8 cellular contexts compared by ENCODE assay signal in the genomic region with DNA sequence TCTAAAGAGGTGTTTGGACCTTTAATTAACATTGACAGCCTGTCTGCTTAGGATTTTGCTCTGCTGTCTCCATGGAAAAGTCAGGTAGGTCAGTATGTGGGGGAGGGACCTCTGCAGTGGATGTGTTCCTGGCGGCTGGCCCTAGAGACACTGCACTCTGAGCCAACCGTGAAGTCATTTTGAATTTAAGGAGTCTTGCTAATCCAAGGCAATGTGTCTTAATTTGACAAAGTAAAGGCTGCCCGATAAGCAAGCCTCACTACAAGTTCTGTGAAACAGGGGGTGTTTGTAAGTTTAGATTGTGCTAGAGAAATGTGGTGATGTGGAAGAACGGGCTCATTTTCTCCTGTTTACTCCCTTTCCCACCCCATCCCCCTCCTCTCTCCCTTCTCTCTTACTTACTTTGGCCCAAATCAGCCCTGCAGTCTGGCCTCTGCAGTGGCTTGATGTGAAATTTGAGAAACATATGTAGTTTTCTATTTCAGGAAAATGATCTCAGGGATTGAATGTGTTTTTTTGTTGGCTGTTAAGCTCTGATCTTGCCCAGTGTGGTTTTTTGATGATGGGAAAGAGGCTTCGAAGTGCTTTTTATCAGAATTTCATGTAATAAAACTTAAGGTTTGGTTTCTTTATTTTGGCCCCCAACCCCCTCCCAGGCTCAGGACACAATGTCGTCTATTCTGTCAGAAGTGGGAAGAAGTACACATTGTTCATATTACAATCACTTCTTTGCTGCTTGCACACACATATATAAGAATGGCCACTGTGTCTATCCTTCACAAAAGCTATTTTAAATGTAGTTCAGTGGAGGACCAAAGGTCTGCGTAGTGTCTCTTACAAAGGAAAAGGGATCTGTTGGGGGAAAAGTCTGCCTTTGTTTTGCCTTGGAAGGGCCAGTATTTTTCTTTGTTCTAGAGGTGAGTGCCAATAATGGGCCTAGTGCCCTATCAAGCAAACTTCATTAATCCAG.
A peak's percentile ranks its signal among the peaks of the same experiment; 100 is the strongest.
DNase-seq lines count a peak whose midpoint lies in the region; ATAC-seq, FAIRE-seq and TF ChIP-seq lines count a peak whose summit lies in the region.

No MANE protein-coding gene starts in this region.

- FAIRE-seq in keratinocyte (lab: Jason Lieb, UNC), result no peak

- peak overlapping the region; percentile 32 for H2AFZ ChIP-seq in keratinocyte (ENCODE audit: control insufficient read depth, low read length)

- no peaks in the 10 kb centered on the region for H3K4me1 ChIP-seq in keratinocyte (ENCODE audit: control insufficient read depth, extremely low read depth, insufficient read depth, low read length)
- H3K4me1 ChIP-seq in spleen, result peaks cover 0 to 8% (median 0%) of the 10 kb centered on the region in 6 donors

- WGBS in spleen, 5 donors, result 70 to 90% (median 87%) methylated on average over 7 of the region's 7 CpGs

- H3K4me3 ChIP-seq in keratinocyte (ENCODE audit: control insufficient read depth in 2 of 3, extremely low read depth in 1 of 3, insufficient read depth in 2 of 3, low read depth in 1 of 3, low read length in 3 of 3) (no peak overlapping the region), spleen (no peak overlapping the region)

- no peak overlapping the region for H3K9ac ChIP-seq in keratinocyte (ENCODE audit: control insufficient read depth, extremely low read depth, insufficient read depth, low read length)

- H3K36me3 ChIP-seq in keratinocyte (ENCODE audit: control insufficient read depth in 2 of 2, extremely low read depth in 1 of 2, insufficient read depth in 2 of 2, low read length in 2 of 2) (no peaks in the 10 kb centered on the region), spleen (no peaks in the 10 kb centered on the region)

- H3K4me2 ChIP-seq in keratinocyte (ENCODE audit: control insufficient read depth, extremely low read depth, insufficient read depth, low read depth, low read length), result no peak overlapping the region

- no peaks in the 10 kb centered on the region for H3K79me2 ChIP-seq in keratinocyte (ENCODE audit: control insufficient read depth, insufficient read depth, low read length)

- no peak for TF ChIP-seq POLR2A in spleen (IDR thresholded peaks at IDR 0.05)

- no peak for ATAC-seq in HG03565 (IDR thresholded peaks at IDR 0.05; ENCODE audit: unreplicated experiment)
- no peak for ATAC-seq in GM21423 (IDR thresholded peaks at IDR 0.05; ENCODE audit: unreplicated experiment)
- ATAC-seq in GM18502 (IDR thresholded peaks at IDR 0.05; ENCODE audit: poor library complexity, unreplicated experiment), result no peak

- H3K9me3 ChIP-seq in keratinocyte (ENCODE audit: control insufficient read depth, low read depth, low read length) (no peaks in the 10 kb centered on the region), spleen (no peaks in the 10 kb centered on the region)

- H3K27me3 ChIP-seq in keratinocyte (ENCODE audit: control insufficient read depth, extremely low read depth, insufficient read depth, low read length), result no peaks in the 10 kb centered on the region
- H3K27me3 ChIP-seq in spleen (replicated peaks in 1 of 7), result no peaks in the 10 kb centered on the region

- peak; percentile 26 for DNase-seq in NCI-H146 (lab: John Stamatoyannopoulos, UW)
- DNase-seq in brain pericyte (ENCODE audit: low read depth, low spot score), result peak; percentile 87
- no peak for DNase-seq in keratinocyte (ENCODE audit: low read depth, low spot score)
- DNase-seq in spleen, result no peak
- DNase-seq in HUDEP-2 (lab: John Stamatoyannopoulos, UW; ENCODE audit: unreplicated experiment in 76 of 76), result no peak

- dilution Hi-C loops in keratinocyte (cut with MboI; ENCODE audit: extremely low pct_ligation_motif_present, low sequenced_read_pairs), result no loop called here

- intact Hi-C loops in spleen (cut with DNase I; ENCODE audit: low total_unique reads), result no loop called here

- no peaks in the 10 kb centered on the region for H4K20me1 ChIP-seq in keratinocyte (ENCODE audit: control insufficient read depth, extremely low read depth, insufficient read depth, low read length)

- no peak for TF ChIP-seq CTCF in keratinocyte (optimal IDR thresholded peaks at IDR 0.05 in 1 of 3, IDR thresholded peaks at IDR 0.05 in 1 of 3, conservative IDR thresholded peaks at IDR 0.05 in 1 of 3; ENCODE audit: extremely low read depth in 1 of 3, insufficient read depth in 2 of 3, low read length in 3 of 3)
- no peak for TF ChIP-seq CTCF in spleen (IDR thresholded peaks at IDR 0.05 in 8 of 11, conservative IDR thresholded peaks at IDR 0.05 in 3 of 11)

- no peaks in the 10 kb centered on the region for H3K9me1 ChIP-seq in keratinocyte (ENCODE audit: control insufficient read depth, extremely low read depth, insufficient read depth, low read length)

- H3K27ac ChIP-seq in keratinocyte (ENCODE audit: control insufficient read depth, insufficient read depth, low read length) (no peak overlapping the region), spleen (peak overlapping the region; percentile 30 to 70 (median 54))

Comparison
In these comparisons a context has a peak if more than half of its experiments do, and no peak if none do; other contexts are left out.
1. DNase-seq: peak in NCI-H146 (single experiment) and brain pericyte (single experiment); none in keratinocyte (single experiment), spleen (single experiment) and HUDEP-2 (0 of 76).